In the genomic region with DNA sequence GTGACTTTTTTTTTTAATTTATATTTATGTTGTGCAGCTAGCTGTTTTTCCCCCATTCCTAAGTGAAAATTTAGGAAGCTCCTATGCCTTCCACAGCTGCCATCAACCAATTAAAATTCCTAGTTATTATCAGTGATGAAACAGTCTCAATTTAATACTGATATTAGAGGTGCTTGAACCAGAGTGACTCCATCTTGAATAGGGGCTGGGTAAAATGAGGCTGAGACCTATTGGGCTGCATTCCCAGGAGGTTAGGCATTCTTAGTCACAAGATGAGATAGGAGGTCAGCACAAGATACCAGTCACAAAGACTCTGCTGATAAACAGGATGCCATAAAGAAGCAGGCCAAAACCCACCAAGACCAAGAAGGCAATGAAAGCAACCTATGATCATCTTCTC, we compare ENCODE assay signal across 6 cellular contexts.
"Had no signal": no experiment of that assay in that cellular context is flagged by ENCODE, and none has a peak within 500 bp of the region (broad histone marks: within the 10 kb centered on the region; RNA-seq: fewer than 3 reads in every experiment).

No MANE protein-coding gene starts in this region.

- H3K9ac ChIP-seq: KMS-11 had no signal

- DNase-seq: IMR-90, KBM-7, KG1 had no signal

- H3K27ac ChIP-seq: HL-60, KMS-11 had no signal

- ATAC-seq: HepG2 had no signal

- FAIRE-seq: HepG2 had no signal

- H3K4me2 ChIP-seq: KMS-11 had no signal
